In genomic region chr11:33722579-33723234, GRCh38 we compare ENCODE assay signal across 9 cellular contexts. TPM values are rescaled to one million over a fixed set of nuclear protein-coding genes. Genes with fewer than 3 reads are reported as not detected.
DNase-seq lines count a peak whose midpoint lies in the region; ATAC-seq and TF ChIP-seq lines count a peak whose summit lies in the region.
"Had no signal": no experiment of that assay in that cellular context is flagged by ENCODE, and none has a peak within 500 bp of the region (broad histone marks: within the 10 kb centered on the region; RNA-seq: fewer than 3 reads in every experiment).

No MANE protein-coding gene starts in this region.

- no peak for TF ChIP-seq EP300 in sigmoid colon (IDR thresholded peaks at IDR 0.05)

- H3K4me1 ChIP-seq in sigmoid colon, result peaks cover 0 to 53% (median 48%) of the 10 kb centered on the region in 4 donors

- TF ChIP-seq POLR2A in NB4 (IDR thresholded peaks at IDR 0.05; ENCODE audit: extremely low read depth, insufficient read length), result no peak
- TF ChIP-seq POLR2A in sigmoid colon (IDR thresholded peaks at IDR 0.05), result no peak

- peak; percentile 55 for DNase-seq in GM04503 (ENCODE audit: low read depth)
- DNase-seq in NB4 (ENCODE audit: low read depth), result peak; percentile 18
- no peak for DNase-seq in epithelial cell of prostate (ENCODE audit: low read depth, low spot score)
- DNase-seq in sigmoid colon, result no peak
- DNase-seq in cerebellar nuclear complex (lab: John Stamatoyannopoulos, UW), result no peak
- no peak for DNase-seq in DMS53 (lab: John Stamatoyannopoulos, UW)
- DNase-seq in NCI-H345 treated with DMSO at 0.1 percent for 48 hours (lab: John Stamatoyannopoulos, UW; ENCODE audit: unreplicated experiment), result no peak

- ATAC-seq in GM21576 (IDR thresholded peaks at IDR 0.05; ENCODE audit: unreplicated experiment), result peak; percentile 61

- no peak for TF ChIP-seq CTCF in NB4 (IDR thresholded peaks at IDR 0.05; ENCODE audit: low read depth, low read length)
- no peak for TF ChIP-seq CTCF in sigmoid colon (IDR thresholded peaks at IDR 0.05)

- H3K27me3 ChIP-seq in sigmoid colon, result no peaks in the 10 kb centered on the region

- WGBS in sigmoid colon, 2 donors, result 83 to 87% methylated on average over 2 of the region's 2 CpGs

- peaks cover 5 to 42% (median 12%) of the 10 kb centered on the region in 4 donors for H3K36me3 ChIP-seq in sigmoid colon

- H3K4me3 ChIP-seq in NB4 (ENCODE audit: low read depth, low read length) (no peak overlapping the region), sigmoid colon (no peak overlapping the region)

- H3K27ac ChIP-seq in epithelial cell of prostate, result peak overlapping the region; percentile 81
- peak overlapping the region; percentile 24 to 80 (median 70) for H3K27ac ChIP-seq in sigmoid colon

- intact Hi-C loops in sigmoid colon (cut with DNase I), result no loop called here

- no peaks in the 10 kb centered on the region for H3K9me3 ChIP-seq in sigmoid colon

RNA-seq across cellular contexts. Expression of gene CD59, which starts 13.5 kb away (rescaled TPM):
- total RNA-seq in sigmoid colon, result 100 to 1,000 TPM; 160 to 206 (median 183) TPM
- polyA plus RNA-seq in sigmoid colon, result 100 to 1,000 TPM in 1 of 3 donors, 10 to 100 TPM in 2; 54.1 to 210 (median 80.7) TPM

RNA-seq across cellular contexts. Expression of gene C11orf91, which starts 22.1 kb away (rescaled TPM):
- total RNA-seq in sigmoid colon, result not detected
- polyA plus RNA-seq in sigmoid colon, result not detected
- total RNA-seq: H1 had no signal
- polyA plus RNA-seq: H1 had no signal

RNA-seq across cellular contexts. Expression of gene FBXO3, which starts 51.6 kb away (rescaled TPM):
- 10 to 100 TPM; 36.8 to 53.5 (median 50.4) TPM for total RNA-seq in sigmoid colon
- 10 to 100 TPM; 20.2 to 34.7 (median 27.6) TPM for polyA plus RNA-seq in sigmoid colon

Comparison
In these comparisons a context has a peak if more than half of its experiments do, and no peak if none do; other contexts are left out.
1. DNase-seq: peak in GM04503 (single experiment) and NB4 (single experiment); none in epithelial cell of prostate (single experiment), sigmoid colon (single experiment), cerebellar nuclear complex (0 of 2), DMS53 (single experiment) and NCI-H345 treated with DMSO at 0.1 percent for 48 hours (single experiment).